1 cellular context compared by ENCODE assay signal in genomic region chr9:134135343-134136116, GRCh38.
TF ChIP-seq lines count a peak whose summit lies in the region.

WDR5 (plus strand) TSS chr9:134136082; CDS start chr9:134139878, 3,796 bp downstream.

TF ChIP-seq in HepG2, 621 proteins besides CTCF, POLR2A, EP300 and RAD21 (continued from another document and continues in another):
- TF ChIP-seq ZNF318 (CRISPR knock-in tag; IDR thresholded peaks at IDR 0.05): no peak
- no peak for TF ChIP-seq ZNF740 (CRISPR knock-in tag; IDR thresholded peaks at IDR 0.05)
- no peak for TF ChIP-seq MBNL3 (CRISPR knock-in tag; conservative IDR thresholded peaks at IDR 0.05)
- TF ChIP-seq CEBPB (IDR thresholded peaks at IDR 0.05; ENCODE audit: borderline replicate concordance, low read depth, low read length): no peak
- no peak for TF ChIP-seq ZNF878 (CRISPR knock-in tag; IDR thresholded peaks at IDR 0.05)
- no peak for TF ChIP-seq YY1 (IDR thresholded peaks at IDR 0.05; ENCODE audit: insufficient read depth, insufficient replicate concordance, low read depth, low read length)
- no peak for TF ChIP-seq POLR2AphosphoS2 (IDR thresholded peaks at IDR 0.05; ENCODE audit: low read depth, low read length)
- TF ChIP-seq MATR3 (CRISPR knock-in tag; IDR thresholded peaks at IDR 0.05): no peak
- TF ChIP-seq MTERF4 (CRISPR knock-in tag; IDR thresholded peaks at IDR 0.05): 0 out of 2 replicates have a peak, but pooled peaks have one; percentile 72
- TF ChIP-seq MAFK (conservative IDR thresholded peaks at IDR 0.05 in 1 of 2, IDR thresholded peaks at IDR 0.05 in 1 of 2; ENCODE audit: low read length in 2 of 2): no peak
- TF ChIP-seq PBX2 (CRISPR knock-in tag; IDR thresholded peaks at IDR 0.05): no peak
- TF ChIP-seq CHCHD3 (CRISPR knock-in tag; IDR thresholded peaks at IDR 0.05): no peak
- TF ChIP-seq ZBTB4 (CRISPR knock-in tag; IDR thresholded peaks at IDR 0.05; ENCODE audit: borderline replicate concordance): 0 out of 2 replicates have a peak, but pooled peaks have one; percentile 36
- no peak for TF ChIP-seq NFIC (IDR thresholded peaks at IDR 0.05; ENCODE audit: low read length)
- no peak; the same call in 1 of the 2 replicates for TF ChIP-seq ZNF569 (CRISPR knock-in tag; IDR thresholded peaks at IDR 0.05; ENCODE audit: borderline replicate concordance)
- no peak for TF ChIP-seq ZNF225 (CRISPR knock-in tag; IDR thresholded peaks at IDR 0.05)
- no peak for TF ChIP-seq RARG (CRISPR knock-in tag; IDR thresholded peaks at IDR 0.05; ENCODE audit: low read depth)
- no peak for TF ChIP-seq PHF5A (CRISPR knock-in tag; IDR thresholded peaks at IDR 0.05; ENCODE audit: low read depth, unreplicated experiment)
- no peak for TF ChIP-seq MXD4 (CRISPR knock-in tag; IDR thresholded peaks at IDR 0.05)
- TF ChIP-seq ZNF510 (CRISPR knock-in tag; IDR thresholded peaks at IDR 0.05; ENCODE audit: low read depth): no peak
- TF ChIP-seq U2AF2 (IDR thresholded peaks at IDR 0.05; ENCODE audit: low read depth, low read length): no peak
- peak; percentile 67 for TF ChIP-seq ZNF407 (CRISPR knock-in tag; IDR thresholded peaks at IDR 0.05; ENCODE audit: not compliant biosample characterization)
- no peak for TF ChIP-seq ZNF883 (CRISPR knock-in tag; IDR thresholded peaks at IDR 0.05; ENCODE audit: not compliant biosample characterization)
- no peak for TF ChIP-seq XBP1 (CRISPR knock-in tag; IDR thresholded peaks at IDR 0.05)
- no peak for TF ChIP-seq ZNF451 (CRISPR knock-in tag; IDR thresholded peaks at IDR 0.05)
- no peak for TF ChIP-seq RORA (CRISPR knock-in tag; IDR thresholded peaks at IDR 0.05)
- no peak for TF ChIP-seq EHMT2 (IDR thresholded peaks at IDR 0.05; ENCODE audit: borderline replicate concordance, low read depth, low read length)
- TF ChIP-seq MNT (IDR thresholded peaks at IDR 0.05): no peak
- TF ChIP-seq ZNF713 (CRISPR knock-in tag; IDR thresholded peaks at IDR 0.05): no peak
- TF ChIP-seq ATF4 (CRISPR knock-in tag; IDR thresholded peaks at IDR 0.05): no peak
